ENCODE assay signal across 7 cellular contexts in genomic region chr13:109833071-109833470, GRCh38.
"Had no signal": no experiment of that assay in that cellular context is flagged by ENCODE, and none has a peak within 500 bp of the region (broad histone marks: within the 10 kb centered on the region; RNA-seq: fewer than 3 reads in every experiment).

No MANE protein-coding gene starts in this region.

- H3K27ac ChIP-seq: HL-60, KMS-11 had no signal

- H3K9ac ChIP-seq: KMS-11 had no signal

- FAIRE-seq: HTR-8/SVneo, K562 had no signal

- H3K4me3 ChIP-seq: K562 had no signal

- DNase-seq: IMR-90, KBM-7, KG1 had no signal

- ATAC-seq: K562 had no signal

- H3K4me2 ChIP-seq: KMS-11 had no signal
